In the genomic region with DNA sequence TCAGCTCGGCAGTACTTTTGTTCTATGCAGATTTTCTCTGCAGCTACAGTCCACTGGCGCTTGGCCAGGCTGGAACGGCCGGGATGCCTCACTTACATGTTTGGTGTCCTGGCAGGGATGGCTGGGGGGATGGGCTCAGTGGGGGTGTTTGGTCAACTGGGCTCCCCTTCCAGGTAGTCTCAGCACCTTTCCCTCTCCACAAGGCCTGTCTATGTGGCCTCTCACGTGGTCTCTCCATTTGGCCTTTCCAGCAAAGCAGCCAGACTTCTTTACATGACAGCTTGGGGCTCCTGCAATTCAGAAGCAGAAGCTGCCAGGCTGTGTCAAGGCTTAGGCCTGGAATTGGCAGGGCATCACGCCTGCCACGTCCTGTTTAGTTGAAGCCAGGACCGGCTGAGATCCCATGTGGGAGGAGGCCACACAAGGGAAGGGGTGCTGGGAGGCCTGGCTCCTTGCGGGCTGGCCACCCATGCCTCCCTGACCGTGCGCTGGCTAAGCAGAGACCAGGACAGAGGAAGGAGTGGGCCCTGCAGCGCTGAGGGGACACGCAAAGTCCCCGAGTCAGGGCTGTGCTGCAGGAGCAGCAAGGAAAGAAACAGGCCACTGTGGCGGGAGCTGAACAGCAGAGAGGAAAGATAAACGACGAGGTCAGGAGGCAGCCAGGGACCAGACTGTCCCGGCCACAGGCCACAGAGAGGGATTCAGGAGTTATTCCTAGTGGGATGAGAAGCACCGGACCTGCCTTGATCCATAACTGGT, we compare ENCODE assay signal across 16 cellular contexts. TPM values are rescaled to one million over a fixed set of nuclear protein-coding genes. Genes with fewer than 3 reads are reported as not detected.
DNase-seq lines count a peak whose midpoint lies in the region; ATAC-seq and TF ChIP-seq lines count a peak whose summit lies in the region.
"Had no signal": no experiment of that assay in that cellular context is flagged by ENCODE, and none has a peak within 500 bp of the region (broad histone marks: within the 10 kb centered on the region; RNA-seq: fewer than 3 reads in every experiment).

No MANE protein-coding gene starts in this region.

- H3K9me3 ChIP-seq in SK-N-SH (no peaks in the 10 kb centered on the region), transverse colon (no peaks in the 10 kb centered on the region)

- intact Hi-C loops in transverse colon (cut with DNase I; ENCODE audit: low total_unique reads): no loop called here

- no peaks in the 10 kb centered on the region for H4K20me1 ChIP-seq in SK-N-SH (ENCODE audit: insufficient read depth)

- H3K36me3 Mint-ChIP-seq in nephron (ENCODE audit: low read depth): peaks cover 4% of the 10 kb centered on the region
- H3K36me3 Mint-ChIP-seq: activated naive CD8-positive, alpha-beta T cell treated with anti-CD3 and anti-CD28 coated beads, Interleukin-2, amount 10 ng/mL, durations not matched to agents 7 days and 5 days; IgD-negative memory B cell had no signal

- H3K79me2 ChIP-seq in SK-N-SH (ENCODE audit: insufficient read depth): no peaks in the 10 kb centered on the region

- H3K9me3 Mint-ChIP-seq in nephron: peaks cover 8% of the 10 kb centered on the region
- H3K9me3 Mint-ChIP-seq: activated naive CD8-positive, alpha-beta T cell treated with anti-CD3 and anti-CD28 coated beads, Interleukin-2, amount 10 ng/mL, durations not matched to agents 7 days and 5 days; IgD-negative memory B cell; stimulated activated naive CD8-positive, alpha-beta T cell treated with anti-CD3 and anti-CD28 coated beads, Interleukin-15, amount 100 ng/mL, for 72 hours had no signal

- H3K36me3 ChIP-seq in SK-N-SH (replicated peaks in 1 of 2; ENCODE audit: control insufficient read depth in 1 of 2, insufficient read depth in 2 of 2, low read length in 1 of 2) (no peaks in the 10 kb centered on the region), transverse colon (no peaks in the 10 kb centered on the region)

- TF ChIP-seq CTCF in SK-N-SH (IDR thresholded peaks at IDR 0.05) (no peak), fibroblast of the aortic adventitia (IDR thresholded peaks at IDR 0.05; ENCODE audit: insufficient read depth, low read length) (no peak), nephron (IDR thresholded peaks at IDR 0.05; ENCODE audit: unreplicated experiment in 3 of 3) (no peak), transverse colon (IDR thresholded peaks at IDR 0.05) (no peak)

- no peak for TF ChIP-seq POLR2A in transverse colon (IDR thresholded peaks at IDR 0.05)

- CTCF ChIA-PET in SK-N-SH (lab: Yijun Ruan, JAX): interaction anchor here (0.6 to 4.9 kb wide), 3 partner anchors 9 to 110 kb away, joined by 3 to 19 read pairs (median 3); no protein-coding TSS in a partner anchor

- DNase-seq in SK-N-SH (peak; percentile 45), fibroblast of the aortic adventitia (ENCODE audit: low read depth) (peak; percentile 22), transverse colon (peak; percentile 17)
- no peak for DNase-seq in activated CD4-positive, alpha-beta T cell treated with anti-CD3 and anti-CD28 coated beads, Interleukin-2, amount 50 U/mL, for 48 hours
- DNase-seq in activated CD4-positive, CD25-positive, alpha-beta regulatory T cell treated with anti-CD3 and anti-CD28 coated beads, Interleukin-2, amount 50 U/mL, for 72 hours: no peak
- DNase-seq: activated CD4-positive, CD25-positive, alpha-beta regulatory T cell; activated naive CD8-positive, alpha-beta T cell treated with anti-CD3 and anti-CD28 coated beads, Interleukin-2, amount 10 ng/mL, durations not matched to agents 7 days and 5 days; NCI-H1092 treated with DMSO at 0.1 percent for 48 hours; NCI-H345; stimulated activated naive CD8-positive, alpha-beta T cell treated with anti-CD3 and anti-CD28 coated beads, Interleukin-15, amount 100 ng/mL, for 72 hours had no signal

- no peak overlapping the region for H2AFZ ChIP-seq in SK-N-SH (ENCODE audit: low read depth)

- no peak for TF ChIP-seq RAD21 in SK-N-SH (IDR thresholded peaks at IDR 0.05; ENCODE audit: low read length)

- no peak for TF ChIP-seq EP300 in SK-N-SH (IDR thresholded peaks at IDR 0.05; ENCODE audit: borderline replicate concordance in 1 of 2, low read depth in 1 of 2, low read length in 1 of 2)
- no peak for TF ChIP-seq EP300 in transverse colon (IDR thresholded peaks at IDR 0.05; ENCODE audit: low read depth)

- H3K4me3 Mint-ChIP-seq in nephron: no peak overlapping the region
- H3K4me3 Mint-ChIP-seq: activated naive CD8-positive, alpha-beta T cell treated with anti-CD3 and anti-CD28 coated beads, Interleukin-2, amount 10 ng/mL, durations not matched to agents 7 days and 5 days; IgD-negative memory B cell; stimulated activated naive CD8-positive, alpha-beta T cell treated with anti-CD3 and anti-CD28 coated beads, Interleukin-15, amount 100 ng/mL, for 72 hours had no signal

- no peaks in the 10 kb centered on the region for H3K27me3 ChIP-seq in SK-N-SH (ENCODE audit: insufficient read depth)
- no peaks in the 10 kb centered on the region for H3K27me3 ChIP-seq in transverse colon

- H3K27ac ChIP-seq in SK-N-SH (ENCODE audit: low read depth in 2 of 2, low read length in 1 of 2) (no peak overlapping the region; a peak in 1 of 4 replicates), transverse colon (peak overlapping the region in 1 of 4 donors; percentile 11)

- H3F3A ChIP-seq in SK-N-SH (replicated peaks; ENCODE audit: insufficient read depth): no peaks in the 10 kb centered on the region

- H3K4me3 ChIP-seq in SK-N-SH (ENCODE audit: low read depth in 2 of 2, low read length in 1 of 2) (no peak overlapping the region), fibroblast of the aortic adventitia (ENCODE audit: low read depth, low read length) (no peak overlapping the region), transverse colon (no peak overlapping the region)

- POLR2A ChIA-PET in SK-N-SH (lab: Yijun Ruan, JAX): no interaction called here

- 76% methylated on average over 18 of the region's 19 CpGs for WGBS in SK-N-SH (ENCODE audit: low lambda C conversion rate)
- 66 to 93% methylated on average over 3 to 19 of the region's 19 CpGs for WGBS in transverse colon (ENCODE audit: low coverage in 1 of 2), 2 donors

- H3K9ac ChIP-seq in SK-N-SH: no peak overlapping the region

- peaks cover 61% of the 10 kb centered on the region for H3K4me1 Mint-ChIP-seq in nephron
- H3K4me1 Mint-ChIP-seq: stimulated activated naive CD8-positive, alpha-beta T cell treated with anti-CD3 and anti-CD28 coated beads, Interleukin-15, amount 100 ng/mL, for 72 hours had no signal

- no peaks in the 10 kb centered on the region for H3K9me2 ChIP-seq in SK-N-SH

- ATAC-seq in SK-N-SH treated with all-trans-retinoic acid at 6 μM for 48 hours (no peak), HG03521 (IDR thresholded peaks at IDR 0.05; ENCODE audit: unreplicated experiment) (no peak)
- ATAC-seq: stimulated activated naive CD8-positive, alpha-beta T cell treated with anti-CD3 and anti-CD28 coated beads, Interleukin-15, amount 100 ng/mL, for 72 hours had no signal

- in situ Hi-C loops in transverse colon (cut with MboI; ENCODE audit: low pct_ligation_motif_present in 1 of 4, low pct_unique_long_range_greater_than_20kb in 1 of 4, low sequenced_read_pairs in 3 of 4): no loop called here

- peaks cover 0 to 9% of the 10 kb centered on the region in 2 experiments; a peak in 1 of 4 replicates for H3K4me1 ChIP-seq in SK-N-SH (ENCODE audit: control insufficient read depth in 1 of 2, insufficient read depth in 2 of 2, low read depth in 1 of 2, low read length in 1 of 2)
- peaks cover 0 to 13% (median 3%) of the 10 kb centered on the region in 4 donors for H3K4me1 ChIP-seq in transverse colon

- H3K27ac Mint-ChIP-seq in nephron: peak overlapping the region in 2 of 3 experiments; percentile 60 to 64
- H3K27ac Mint-ChIP-seq: activated naive CD8-positive, alpha-beta T cell treated with anti-CD3 and anti-CD28 coated beads, Interleukin-2, amount 10 ng/mL, durations not matched to agents 7 days and 5 days had no signal

- H3K27me3 Mint-ChIP-seq in nephron (ENCODE audit: low read depth): peaks cover 12% of the 10 kb centered on the region
- H3K27me3 Mint-ChIP-seq: stimulated activated naive CD8-positive, alpha-beta T cell treated with anti-CD3 and anti-CD28 coated beads, Interleukin-15, amount 100 ng/mL, for 72 hours had no signal

- H3K4me2 ChIP-seq in SK-N-SH: no peak overlapping the region

TF ChIP-seq in SK-N-SH, 30 proteins besides CTCF, POLR2A, EP300 and RAD21 (continues in another document):
- TF ChIP-seq POLR2AphosphoS5 (IDR thresholded peaks at IDR 0.05; ENCODE audit: low read depth, low read length): no peak
- no peak for TF ChIP-seq NRF1 (IDR thresholded peaks at IDR 0.05; ENCODE audit: low read depth, low read length)
- TF ChIP-seq TCF12 (IDR thresholded peaks at IDR 0.05): no peak

TF ChIP-seq in SK-N-SH treated with all-trans-retinoic acid at 6 μM for 48 hours, 23 proteins besides CTCF, POLR2A, EP300 and RAD21 (continues in another document):
- no peak for TF ChIP-seq ZFP30 (CRISPR knock-in tag; IDR thresholded peaks at IDR 0.05)

RNA-seq across cellular contexts. Expression of a gene that starts 38.9 kb away (rescaled TPM):
- 7.9 and 10.2 TPM in 2 replicates for polyA plus RNA-seq in SK-N-SH (2012; rRNA removed)
- polyA plus RNA-seq in SK-N-SH (2012; cell fraction: cytosol; rRNA removed): 9.4 and 9.5 TPM in 2 replicates
- polyA plus RNA-seq in SK-N-SH (2012; cell fraction: nucleus; rRNA removed): 10.4 and 14.2 TPM in 2 replicates
- 6.3 and 18.6 TPM in 2 replicates for total RNA-seq in fibroblast of the aortic adventitia (ENCODE audit: low replicate concordance)
- total RNA-seq in transverse colon: 10 to 100 TPM in 3 of 4 donors, 1 to 10 TPM in 1; 4.1 to 18.8 (median 14.3) TPM

RNA-seq across cellular contexts. Expression of a gene that starts 39.1 kb away (rescaled TPM):
- polyA plus RNA-seq in SK-N-SH (2012; rRNA removed): 69.2 and 76.2 TPM in 2 replicates
- 54.8 and 71.2 TPM in 2 replicates for polyA plus RNA-seq in SK-N-SH (2012; cell fraction: cytosol; rRNA removed)
- 141 and 175 TPM in 2 replicates for polyA plus RNA-seq in SK-N-SH (2012; cell fraction: nucleus; rRNA removed)
- 99.7 and 147 TPM in 2 replicates for total RNA-seq in fibroblast of the aortic adventitia (ENCODE audit: low replicate concordance)
- 100 to 1,000 TPM in 2 of 4 donors, 10 to 100 TPM in 2; 91.9 to 160 (median 122) TPM for total RNA-seq in transverse colon

RNA-seq across cellular contexts. Expression of a gene that starts 50.0 kb away (rescaled TPM):
- not detected in 2 replicates for polyA plus RNA-seq in SK-N-SH (2012; rRNA removed)
- not detected in 2 replicates for polyA plus RNA-seq in SK-N-SH (2012; cell fraction: cytosol; rRNA removed)
- not detected in 2 replicates for polyA plus RNA-seq in SK-N-SH (2012; cell fraction: nucleus; rRNA removed)
- not detected in 2 replicates for total RNA-seq in fibroblast of the aortic adventitia (ENCODE audit: low replicate concordance)
- total RNA-seq in transverse colon: 10 to 100 TPM; 28.4 to 87.6 (median 48.3) TPM
- total RNA-seq: activated naive CD8-positive, alpha-beta T cell treated with anti-CD3 and anti-CD28 coated beads, Interleukin-2, amount 10 ng/mL, durations not matched to agents 7 days and 5 days; dermis microvascular lymphatic vessel endothelial cell; OCI-LY7 had no signal
- polyA plus RNA-seq: IgD-negative memory B cell had no signal

Comparison
In these comparisons a context has a peak if more than half of its experiments do, and no peak if none do; other contexts are left out.
1. DNase-seq: peak in SK-N-SH (single experiment), fibroblast of the aortic adventitia (single experiment) and transverse colon (single experiment); none in activated CD4-positive, alpha-beta T cell treated with anti-CD3 and anti-CD28 coated beads, Interleukin-2, amount 50 U/mL, for 48 hours (0 of 2) and activated CD4-positive, CD25-positive, alpha-beta regulatory T cell treated with anti-CD3 and anti-CD28 coated beads, Interleukin-2, amount 50 U/mL, for 72 hours (single experiment).
2. RNA of a gene that starts 50.0 kb away (total RNA-seq): 28.4 to 87.6 TPM in transverse colon; not detected in fibroblast of the aortic adventitia; every median in the first group is over 10 times any median in the second.